Comparison of ENCODE assay signal across 11 cellular contexts in genomic region chr19:33868821-33869412, GRCh38.
DNase-seq lines count a peak whose midpoint lies in the region; ATAC-seq, FAIRE-seq and TF ChIP-seq lines count a peak whose summit lies in the region.
"Had no signal": no experiment of that assay in that cellular context is flagged by ENCODE, and none has a peak within 500 bp of the region (broad histone marks: within the 10 kb centered on the region; RNA-seq: fewer than 3 reads in every experiment).

No MANE protein-coding gene starts in this region.

- no peak for TF ChIP-seq POLR2A in A549 (IDR thresholded peaks at IDR 0.05; ENCODE audit: low read length)

- no peaks in the 10 kb centered on the region for H3K4me1 ChIP-seq in A549

- H3K27ac ChIP-seq in A549, result no peak overlapping the region

- H3K4me1 Mint-ChIP-seq in nephron progenitor cell, result peaks cover 42% of the 10 kb centered on the region
- H3K4me1 Mint-ChIP-seq: CD4-positive, CD25-positive, alpha-beta regulatory T cell had no signal

- H3K9me3 Mint-ChIP-seq in nephron progenitor cell, result no peaks in the 10 kb centered on the region

- no peak for FAIRE-seq in A549 (lab: Jason Lieb, UNC)

- no peak for TF ChIP-seq CTCF in A549 (IDR thresholded peaks at IDR 0.05)
- peak; percentile 7 for TF ChIP-seq CTCF in fibroblast of pulmonary artery (IDR thresholded peaks at IDR 0.05; ENCODE audit: low read length, missing control alignments)
- TF ChIP-seq CTCF in nephron progenitor cell (IDR thresholded peaks at IDR 0.05), result no peak

- peaks cover 13% of the 10 kb centered on the region for H3K27me3 Mint-ChIP-seq in nephron progenitor cell (ENCODE audit: low read depth, poor library complexity)

- peak overlapping the region; percentile 62 for H3K4me3 Mint-ChIP-seq in nephron progenitor cell
- H3K4me3 Mint-ChIP-seq: CD4-positive, CD25-positive, alpha-beta regulatory T cell had no signal

- H3K9me3 ChIP-seq in A549, result no peaks in the 10 kb centered on the region
- H3K9me3 ChIP-seq: ascending aorta had no signal

- no peaks in the 10 kb centered on the region for H3K36me3 Mint-ChIP-seq in nephron progenitor cell (ENCODE audit: low read depth)
- H3K36me3 Mint-ChIP-seq: CD4-positive, CD25-positive, alpha-beta regulatory T cell had no signal

- WGBS in A549 (ENCODE audit: missing lambda C conversion rate), result 43% methylated on average over 21 of the region's 21 CpGs

- POLR2A ChIA-PET in A549 (lab: Yijun Ruan, JAX), result no interaction called here

- CTCF ChIA-PET in A549 (lab: Yijun Ruan, JAX), result interaction anchor here (0.9 to 3.2 kb wide), 9 partner anchors 10 to 438 kb away, joined by 3 to 19 read pairs (median 3); no protein-coding TSS in a partner anchor

- no peak overlapping the region for H3K4me3 ChIP-seq in A549
- peak overlapping the region; percentile 12 for H3K4me3 ChIP-seq in fibroblast of pulmonary artery (replicated peaks; ENCODE audit: low read depth, low read length)

- H3K4me2 ChIP-seq in A549, result peak overlapping the region; percentile 2; the same call in 1 of the 3 replicates

- peak; percentile 39 to 74; a peak in 5 of 6 replicates for ATAC-seq in A549
- no peak for ATAC-seq in HG03342 (IDR thresholded peaks at IDR 0.05; ENCODE audit: unreplicated experiment)
- no peak for ATAC-seq in HG03521 (IDR thresholded peaks at IDR 0.05; ENCODE audit: unreplicated experiment)

- no peak overlapping the region for H3K27ac Mint-ChIP-seq in nephron progenitor cell
- H3K27ac Mint-ChIP-seq: CD4-positive, CD25-positive, alpha-beta regulatory T cell had no signal

- DNase-seq in A549 (ENCODE audit: low read depth in 1 of 2, low spot score in 1 of 2), result no peak
- peak; percentile 82 for DNase-seq in RPMI7951 (ENCODE audit: low read depth)
- peak; percentile 44 for DNase-seq in fibroblast of pulmonary artery (ENCODE audit: low read depth)
- peak; percentile 36 for DNase-seq in nephron progenitor cell
- no peak for DNase-seq in NCI-H1092 (lab: John Stamatoyannopoulos, UW)
- DNase-seq in stimulated activated CD4-positive, alpha-beta T cell treated with anti-CD3 and anti-CD28 coated beads, Interleukin-1b, Interleukin-23, amount 100 ng/mL, for 48 hours, result no peak
- DNase-seq: CD4-positive, CD25-positive, alpha-beta regulatory T cell; RPMI8226 had no signal

- no peak for TF ChIP-seq RAD21 in A549 (conservative IDR thresholded peaks at IDR 0.05 in 1 of 2, IDR thresholded peaks at IDR 0.05 in 1 of 2)

- TF ChIP-seq EP300 in A549 (IDR thresholded peaks at IDR 0.05), result no peak

TF ChIP-seq in A549, 52 proteins besides CTCF, POLR2A, EP300 and RAD21:
- TF ChIP-seq MAX (IDR thresholded peaks at IDR 0.05) (no peak), CHD2 (IDR thresholded peaks at IDR 0.05; ENCODE audit: low read length, partially characterized antibody) (no peak), HEYL (CRISPR knock-in tag; IDR thresholded peaks at IDR 0.05) (no peak), ZNF302 (CRISPR knock-in tag; IDR thresholded peaks at IDR 0.05) (no peak), PBX3 (IDR thresholded peaks at IDR 0.05) (no peak), FOXS1 (CRISPR knock-in tag; IDR thresholded peaks at IDR 0.05) (no peak), HMGXB4 (CRISPR knock-in tag; IDR thresholded peaks at IDR 0.05; ENCODE audit: borderline replicate concordance) (no peak), RCOR1 (IDR thresholded peaks at IDR 0.05; ENCODE audit: low read depth, low read length) (no peak), USF2 (IDR thresholded peaks at IDR 0.05) (no peak), JUNB (IDR thresholded peaks at IDR 0.05) (no peak), SREBF2 (IDR thresholded peaks at IDR 0.05) (no peak), PHF8 (IDR thresholded peaks at IDR 0.05; ENCODE audit: borderline replicate concordance, low read depth) (no peak), FOSL2 (IDR thresholded peaks at IDR 0.05) (no peak), FOSL2 (CRISPR knock-in tag; IDR thresholded peaks at IDR 0.05) (no peak), EHMT2 (IDR thresholded peaks at IDR 0.05; ENCODE audit: low read depth) (no peak)

Comparison
In these comparisons a context has a peak if more than half of its experiments do, and no peak if none do; other contexts are left out.
1. ATAC-seq: peak in A549 (2 of 2); none in HG03342 (single experiment) and HG03521 (single experiment).
2. DNase-seq: peak in RPMI7951 (single experiment), fibroblast of pulmonary artery (single experiment) and nephron progenitor cell (single experiment); none in A549 (0 of 2), NCI-H1092 (single experiment) and stimulated activated CD4-positive, alpha-beta T cell treated with anti-CD3 and anti-CD28 coated beads, Interleukin-1b, Interleukin-23, amount 100 ng/mL, for 48 hours (single experiment).